Comparison of ENCODE assay signal across 1 cellular context in the genomic region with DNA sequence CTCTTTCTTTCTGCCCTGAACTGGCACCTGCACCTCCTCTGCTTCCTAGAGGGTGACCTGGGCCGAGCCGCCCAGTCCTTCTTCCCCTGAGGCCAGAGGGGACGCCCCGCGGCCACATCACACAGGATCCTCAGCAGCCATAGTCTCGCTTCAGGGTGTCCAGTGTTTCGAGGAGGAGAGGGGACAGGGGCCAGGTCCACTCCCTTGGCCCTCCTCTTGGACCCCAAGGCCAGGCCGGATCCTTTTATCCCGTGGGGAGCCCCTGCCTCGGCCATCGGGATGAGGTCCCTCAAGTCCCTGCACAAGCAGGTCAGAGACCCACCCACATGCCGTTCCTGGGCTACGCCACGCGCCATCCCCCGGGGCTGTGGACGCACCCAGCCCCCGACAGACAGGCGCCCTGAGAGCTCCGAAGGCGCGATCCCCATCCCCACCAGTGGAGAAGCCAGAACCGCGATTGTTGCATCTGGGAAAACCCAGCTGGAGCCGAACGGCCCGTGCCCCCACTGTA.
A peak's percentile ranks its signal among the peaks of the same experiment; 100 is the strongest.
TF ChIP-seq lines count a peak whose summit lies in the region.

No MANE protein-coding gene starts in this region.

TF ChIP-seq in HepG2, 621 proteins besides CTCF, POLR2A, EP300 and RAD21:
- TF ChIP-seq ZBTB3 (CRISPR knock-in tag; IDR thresholded peaks at IDR 0.05; ENCODE audit: borderline replicate concordance, low read depth) (no peak), HNRNPLL (IDR thresholded peaks at IDR 0.05; ENCODE audit: low read depth, low read length, poor library complexity, severe bottlenecking) (peak; percentile 16), RBFOX2 (IDR thresholded peaks at IDR 0.05; ENCODE audit: low read depth, low read length) (0 out of 2 replicates have a peak, but pooled peaks have one; percentile 24), ZBTB38 (CRISPR knock-in tag; IDR thresholded peaks at IDR 0.05) (no peak), ZKSCAN1 (IDR thresholded peaks at IDR 0.05; ENCODE audit: low read length) (no peak), TRIM24 (CRISPR knock-in tag; IDR thresholded peaks at IDR 0.05) (no peak), RBM39 (IDR thresholded peaks at IDR 0.05; ENCODE audit: low read depth, low read length, poor library complexity, severe bottlenecking) (no peak), ZSCAN21 (CRISPR knock-in tag; IDR thresholded peaks at IDR 0.05; ENCODE audit: borderline replicate concordance) (no peak), GTF2F1 (IDR thresholded peaks at IDR 0.05; ENCODE audit: low read length) (no peak), GZF1 (CRISPR knock-in tag; IDR thresholded peaks at IDR 0.05) (no peak), SSRP1 (CRISPR knock-in tag; IDR thresholded peaks at IDR 0.05) (no peak), ZNF878 (CRISPR knock-in tag; IDR thresholded peaks at IDR 0.05) (no peak)
- TF ChIP-seq, protein P1, sequence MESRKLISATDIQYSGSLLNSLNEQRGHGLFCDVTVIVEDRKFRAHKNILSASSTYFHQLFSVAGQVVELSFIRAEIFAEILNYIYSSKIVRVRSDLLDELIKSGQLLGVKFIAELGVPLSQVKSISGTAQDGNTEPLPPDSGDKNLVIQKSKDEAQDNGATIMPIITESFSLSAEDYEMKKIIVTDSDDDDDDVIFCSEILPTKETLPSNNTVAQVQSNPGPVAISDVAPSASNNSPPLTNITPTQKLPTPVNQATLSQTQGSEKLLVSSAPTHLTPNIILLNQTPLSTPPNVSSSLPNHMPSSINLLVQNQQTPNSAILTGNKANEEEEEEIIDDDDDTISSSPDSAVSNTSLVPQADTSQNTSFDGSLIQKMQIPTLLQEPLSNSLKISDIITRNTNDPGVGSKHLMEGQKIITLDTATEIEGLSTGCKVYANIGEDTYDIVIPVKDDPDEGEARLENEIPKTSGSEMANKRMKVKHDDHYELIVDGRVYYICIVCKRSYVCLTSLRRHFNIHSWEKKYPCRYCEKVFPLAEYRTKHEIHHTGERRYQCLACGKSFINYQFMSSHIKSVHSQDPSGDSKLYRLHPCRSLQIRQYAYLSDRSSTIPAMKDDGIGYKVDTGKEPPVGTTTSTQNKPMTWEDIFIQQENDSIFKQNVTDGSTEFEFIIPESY (CRISPR knock-in tag; IDR thresholded peaks at IDR 0.05) = 0 out of 2 replicates have a peak, but pooled peaks have one; percentile 31
TF ChIP-seq in HepG2: peak in this region for 3.
